In genomic region chr11:116331381-116331780, GRCh38 we compare ENCODE assay signal across 18 cellular contexts.
DNase-seq lines count a peak whose midpoint lies in the region; ATAC-seq, FAIRE-seq and TF ChIP-seq lines count a peak whose summit lies in the region.
"Had no signal": no experiment of that assay in that cellular context is flagged by ENCODE, and none has a peak within 500 bp of the region (broad histone marks: within the 10 kb centered on the region; RNA-seq: fewer than 3 reads in every experiment).

No MANE protein-coding gene starts in this region.

- H3K9ac ChIP-seq in endodermal cell (ENCODE audit: extremely low read depth, low read length, poor library complexity, severe bottlenecking) (no peak overlapping the region), mesenchymal stem cell (ENCODE audit: low read length) (no peak overlapping the region)

- H2BK12ac ChIP-seq in mesenchymal stem cell (ENCODE audit: low read length in 2 of 2): no peak overlapping the region

- no peak overlapping the region for H3K14ac ChIP-seq in mesenchymal stem cell (ENCODE audit: low read length in 2 of 2)

- H3K27ac Mint-ChIP-seq in activated CD8-positive, alpha-beta memory T cell treated with anti-CD3 and anti-CD28 coated beads, Interleukin-2, amount 10 ng/mL, durations not matched to agents 7 days and 5 days: no peak overlapping the region
- H3K27ac Mint-ChIP-seq in endodermal cell: no peak overlapping the region
- H3K27ac Mint-ChIP-seq: CD8-positive, alpha-beta T cell had no signal

- TF ChIP-seq CTCF in endodermal cell (conservative IDR thresholded peaks at IDR 0.05): no peak
- TF ChIP-seq CTCF in vagina (IDR thresholded peaks at IDR 0.05): no peak

- no peak overlapping the region for H2AK5ac ChIP-seq in mesenchymal stem cell (ENCODE audit: low read length, severe bottlenecking)

- no peak overlapping the region for H2BK5ac ChIP-seq in mesenchymal stem cell (ENCODE audit: low read depth, low read length, poor library complexity, severe bottlenecking)

- H3K36me3 Mint-ChIP-seq in activated CD8-positive, alpha-beta memory T cell treated with anti-CD3 and anti-CD28 coated beads, Interleukin-2, amount 10 ng/mL, durations not matched to agents 7 days and 5 days: no peaks in the 10 kb centered on the region
- H3K36me3 Mint-ChIP-seq in endodermal cell (ENCODE audit: low read depth): no peaks in the 10 kb centered on the region
- H3K36me3 Mint-ChIP-seq: CD8-positive, alpha-beta T cell had no signal

- no peak overlapping the region for H3K4me3 ChIP-seq in endodermal cell (ENCODE audit: low read length)
- H3K4me3 ChIP-seq in mesenchymal stem cell (ENCODE audit: insufficient read depth in 1 of 2, low read depth in 1 of 2, low read length in 2 of 2): no peak overlapping the region
- H3K4me3 ChIP-seq in vagina: no peak overlapping the region
- H3K4me3 ChIP-seq: A549 had no signal

- no peaks in the 10 kb centered on the region for H3K27me3 ChIP-seq in endodermal cell (ENCODE audit: control insufficient read depth, insufficient read depth, low read length, poor library complexity, severe bottlenecking)
- H3K27me3 ChIP-seq in mesenchymal stem cell (ENCODE audit: control insufficient read depth in 1 of 2, insufficient read depth in 1 of 2, low read length in 2 of 2): no peaks in the 10 kb centered on the region
- no peaks in the 10 kb centered on the region for H3K27me3 ChIP-seq in vagina

- no peak overlapping the region for H3K4me2 ChIP-seq in mesenchymal stem cell (ENCODE audit: low read length, poor library complexity, severe bottlenecking)
- H3K4me2 ChIP-seq: A549 had no signal

- ATAC-seq in activated CD8-positive, alpha-beta memory T cell treated with anti-CD3 and anti-CD28 coated beads, Interleukin-2, amount 10 ng/mL, durations not matched to agents 7 days and 5 days: no peak
- ATAC-seq: A549; CD8-positive, alpha-beta T cell had no signal

- no peak overlapping the region for H2AFZ ChIP-seq in mesenchymal stem cell (ENCODE audit: low read depth, low read length)

- CTCF ChIA-PET in activated CD8-positive, alpha-beta memory T cell treated with anti-CD3 and anti-CD28 coated beads, Interleukin-2, amount 10 ng/mL, durations not matched to agents 7 days and 5 days (lab: Charles Lee): no interaction called here

- H3K9me3 ChIP-seq in endodermal cell (ENCODE audit: control insufficient read depth, low read length): no peaks in the 10 kb centered on the region
- no peaks in the 10 kb centered on the region for H3K9me3 ChIP-seq in mesenchymal stem cell (ENCODE audit: control insufficient read depth, low read length)
- no peaks in the 10 kb centered on the region for H3K9me3 ChIP-seq in vagina
- H3K9me3 ChIP-seq: A549 had no signal

- no peak overlapping the region for H2BK120ac ChIP-seq in mesenchymal stem cell (ENCODE audit: low read depth, low read length)

- H3K9me3 Mint-ChIP-seq in activated CD8-positive, alpha-beta memory T cell treated with anti-CD3 and anti-CD28 coated beads, Interleukin-2, amount 10 ng/mL, durations not matched to agents 7 days and 5 days (ENCODE audit: low read depth): no peaks in the 10 kb centered on the region
- H3K9me3 Mint-ChIP-seq in endodermal cell: no peaks in the 10 kb centered on the region
- H3K9me3 Mint-ChIP-seq: CD8-positive, alpha-beta T cell had no signal

- H3K23ac ChIP-seq in mesenchymal stem cell (ENCODE audit: low read length in 2 of 2): no peak overlapping the region

- no peaks in the 10 kb centered on the region for H3K79me1 ChIP-seq in mesenchymal stem cell (replicated peaks; ENCODE audit: low read length, poor library complexity, severe bottlenecking)

- no peak for FAIRE-seq in GM19239 (lab: Jason Lieb, UNC)
- FAIRE-seq: A549 had no signal

- WGBS in endodermal cell (ENCODE audit: insufficient coverage in 1 of 2, insufficient read length in 1 of 2), 2 experiments: 92 to 93% methylated on average over 2 to 4 of the region's 4 CpGs
- 59% methylated on average over 4 of the region's 4 CpGs for WGBS in mesenchymal stem cell

- intact Hi-C loops in vagina (cut with DNase I): no loop called here

- H4K91ac ChIP-seq in mesenchymal stem cell (ENCODE audit: low read length): peak overlapping the region; percentile 13

- H3K4ac ChIP-seq in mesenchymal stem cell (ENCODE audit: low read depth in 1 of 2, low read length in 2 of 2): no peak overlapping the region

- no peaks in the 10 kb centered on the region for H3K27me3 Mint-ChIP-seq in activated CD8-positive, alpha-beta memory T cell treated with anti-CD3 and anti-CD28 coated beads, Interleukin-2, amount 10 ng/mL, durations not matched to agents 7 days and 5 days
- H3K27me3 Mint-ChIP-seq in endodermal cell (ENCODE audit: insufficient read depth): peaks cover 5% of the 10 kb centered on the region

- H3K18ac ChIP-seq in mesenchymal stem cell (ENCODE audit: low read depth in 1 of 2, low read length in 2 of 2): no peak overlapping the region

- no peak for TF ChIP-seq POLR2A in vagina (IDR thresholded peaks at IDR 0.05)

- DNase-seq in activated CD8-positive, alpha-beta memory T cell treated with anti-CD3 and anti-CD28 coated beads, Interleukin-2, amount 10 ng/mL, durations not matched to agents 7 days and 5 days: peak; percentile 2
- DNase-seq in activated CD8-positive, alpha-beta memory T cell treated with anti-CD3 and anti-CD28 coated beads for 24 hours: no peak
- DNase-seq in endodermal cell: peak; percentile 14
- DNase-seq in mesenchymal stem cell: no peak
- peak; percentile 42 to 74 for DNase-seq in vagina (ENCODE audit: extremely low spot score in 2 of 2)
- DNase-seq in NCI-H2081 (lab: John Stamatoyannopoulos, UW): no peak
- DNase-seq in GM19239 (ENCODE audit: insufficient read length, low spot score): no peak
- no peak for DNase-seq in HCEC 1CT
- DNase-seq: AML-193; Calu3; CD8-positive, alpha-beta T cell; DMS79 treated with DMSO at 0.1 percent for 48 hours; GF-D8; GOT3; H7 had no signal

- no peak overlapping the region for H4K8ac ChIP-seq in mesenchymal stem cell (ENCODE audit: low read length)

- H3K36me3 ChIP-seq in endodermal cell (ENCODE audit: control insufficient read depth, insufficient read depth, low read length) (no peaks in the 10 kb centered on the region), mesenchymal stem cell (ENCODE audit: control insufficient read depth in 1 of 2, insufficient read depth in 2 of 2, low read depth in 1 of 2, low read length in 2 of 2) (no peaks in the 10 kb centered on the region), vagina (no peaks in the 10 kb centered on the region)

- H3K4me1 Mint-ChIP-seq in activated CD8-positive, alpha-beta memory T cell treated with anti-CD3 and anti-CD28 coated beads, Interleukin-2, amount 10 ng/mL, durations not matched to agents 7 days and 5 days: no peaks in the 10 kb centered on the region
- H3K4me1 Mint-ChIP-seq in endodermal cell: peaks cover 12% of the 10 kb centered on the region

- H3K4me1 ChIP-seq in endodermal cell (ENCODE audit: control insufficient read depth, insufficient read depth, low read length): no peaks in the 10 kb centered on the region
- no peaks in the 10 kb centered on the region for H3K4me1 ChIP-seq in mesenchymal stem cell (ENCODE audit: control insufficient read depth, insufficient read depth, low read depth, low read length)
- no peaks in the 10 kb centered on the region for H3K4me1 ChIP-seq in vagina
- H3K4me1 ChIP-seq: A549 had no signal

- H3K4me3 Mint-ChIP-seq in activated CD8-positive, alpha-beta memory T cell treated with anti-CD3 and anti-CD28 coated beads, Interleukin-2, amount 10 ng/mL, durations not matched to agents 7 days and 5 days: no peak overlapping the region
- H3K4me3 Mint-ChIP-seq in endodermal cell: no peak overlapping the region
- H3K4me3 Mint-ChIP-seq: CD8-positive, alpha-beta T cell had no signal

- H2BK15ac ChIP-seq in mesenchymal stem cell (ENCODE audit: low read depth, poor library complexity, severe bottlenecking): no peak overlapping the region

- H3K27ac ChIP-seq in endodermal cell (ENCODE audit: low read depth, low read length) (no peak overlapping the region), mesenchymal stem cell (ENCODE audit: low read length, poor library complexity, severe bottlenecking) (no peak overlapping the region), vagina (no peak overlapping the region)
- H3K27ac ChIP-seq: 22Rv1, A549, HL-60 had no signal

Comparison
In these comparisons a context has a peak if more than half of its experiments do, and no peak if none do; other contexts are left out.
1. DNase-seq: peak in activated CD8-positive, alpha-beta memory T cell treated with anti-CD3 and anti-CD28 coated beads, Interleukin-2, amount 10 ng/mL, durations not matched to agents 7 days and 5 days (single experiment), endodermal cell (single experiment) and vagina (2 of 2); none in activated CD8-positive, alpha-beta memory T cell treated with anti-CD3 and anti-CD28 coated beads for 24 hours (single experiment), mesenchymal stem cell (single experiment), NCI-H2081 (0 of 2), GM19239 (single experiment) and HCEC 1CT (single experiment).